ENCODE assay signal across 1 cellular context in genomic region chr15:82569834-82570233, GRCh38.
TF ChIP-seq lines count a peak whose summit lies in the region.

No MANE protein-coding gene starts in this region.

TF ChIP-seq in K562, 482 proteins besides CTCF, POLR2A, EP300 and RAD21 (continued from another document):
- peak; percentile 83 for TF ChIP-seq MAFG (tag; conservative IDR thresholded peaks at IDR 0.05)
- TF ChIP-seq NFIC (IDR thresholded peaks at IDR 0.05): no peak
- TF ChIP-seq RFX1 (IDR thresholded peaks at IDR 0.05): no peak
- no peak for TF ChIP-seq ZNF644 (tag; IDR thresholded peaks at IDR 0.05; ENCODE audit: low read depth)
- no peak for TF ChIP-seq NRF1 (conservative IDR thresholded peaks at IDR 0.05 in 1 of 2, IDR thresholded peaks at IDR 0.05 in 1 of 2)
- no peak for TF ChIP-seq SNRNP70 (optimal IDR thresholded peaks at IDR 0.05; ENCODE audit: low read depth, low read length)
- no peak for TF ChIP-seq SRSF7 (optimal IDR thresholded peaks at IDR 0.05; ENCODE audit: low read depth, low read length)
- TF ChIP-seq BACH1 (tag; IDR thresholded peaks at IDR 0.05): no peak
- TF ChIP-seq HMG20A (CRISPR knock-in tag; conservative IDR thresholded peaks at IDR 0.05): no peak
- no peak for TF ChIP-seq LCOR (CRISPR knock-in tag; IDR thresholded peaks at IDR 0.05)
- TF ChIP-seq C11orf30 (IDR thresholded peaks at IDR 0.05; ENCODE audit: low read depth): peak; percentile 83
- TF ChIP-seq MAFK (IDR thresholded peaks at IDR 0.05; ENCODE audit: low read length): peak; percentile 85
- TF ChIP-seq ZNF175 (CRISPR knock-in tag; IDR thresholded peaks at IDR 0.05; ENCODE audit: low read depth): no peak
- no peak for TF ChIP-seq ZNF3 (CRISPR knock-in tag; IDR thresholded peaks at IDR 0.05)
- TF ChIP-seq MXI1 (IDR thresholded peaks at IDR 0.05; ENCODE audit: low read depth, low read length): no peak
- TF ChIP-seq MAFF (IDR thresholded peaks at IDR 0.05; ENCODE audit: low read length): peak; percentile 82
- TF ChIP-seq FOXJ3 (CRISPR knock-in tag; IDR thresholded peaks at IDR 0.05): no peak
